Comparison of ENCODE assay signal across 8 cellular contexts in genomic region chr1:25895365-25895990, GRCh38. TPM values are rescaled to one million over a fixed set of nuclear protein-coding genes. Genes with fewer than 3 reads are reported as not detected.
DNase-seq lines count a peak whose midpoint lies in the region; ATAC-seq and TF ChIP-seq lines count a peak whose summit lies in the region.

No MANE protein-coding gene starts in this region.

- ATAC-seq in HG02678 (IDR thresholded peaks at IDR 0.05; ENCODE audit: unreplicated experiment): peak; percentile 90

- H3K36me3 ChIP-seq in parathyroid adenoma (ENCODE audit: control insufficient read depth, insufficient read depth, low read length) (no peaks in the 10 kb centered on the region), thyroid gland (no peaks in the 10 kb centered on the region)

- no peak overlapping the region for H3K9ac ChIP-seq in parathyroid adenoma

- CTCF ChIA-PET in GM10248 (lab: Yijun Ruan, JAX): interaction anchor here (0.6 to 19.8 kb wide), 54 partner anchors 9 to 1448 kb away, joined by 3 to 357 read pairs (median 5); partner anchors contain the start of genes CEP85, MTFR1L, PAFAH2 and PAQR7

- H3K27ac ChIP-seq in parathyroid adenoma (no peak overlapping the region), thyroid gland (no peak overlapping the region)

- POLR2A ChIA-PET in GM10248 (lab: Yijun Ruan, JAX): interaction anchor here (0.6 to 1.9 kb wide), 3 partner anchors 10 to 420 kb away, joined by 7 to 8 read pairs (median 7); partner anchors contain the start of gene PAFAH2

- no peaks in the 10 kb centered on the region for H3K79me2 ChIP-seq in parathyroid adenoma

- intact Hi-C loops in thyroid gland (cut with DNase I): loop anchor here (5.0 to 10.0 kb wide), 2 partner anchors 107 to 259 kb away; partner anchors contain the start of gene FAM110D

- peak; percentile 96 for DNase-seq in GM10248 (ENCODE audit: extremely low spot score)
- DNase-seq in NCI-H1436 (lab: John Stamatoyannopoulos, UW): peak; percentile 88
- peak; percentile 89 for DNase-seq in SKM-1 treated with dmso at 0.1 percent for 144 hours (lab: John Stamatoyannopoulos, UW; ENCODE audit: unreplicated experiment)
- DNase-seq in activated naive CD4-positive, alpha-beta T cell treated with anti-CD3 and anti-CD28 coated beads, Interleukin-2, amount 50 U/mL, for 16 hours: peak; percentile 89
- peak; percentile 97 for DNase-seq in germinal center (ENCODE audit: low spot score)
- peak; percentile 87 to 90 for DNase-seq in thyroid gland

- H3K4me3 ChIP-seq in parathyroid adenoma (ENCODE audit: low read depth, low read length): no peak overlapping the region
- no peak overlapping the region for H3K4me3 ChIP-seq in thyroid gland (replicated peaks in 1 of 3)

- no peaks in the 10 kb centered on the region for H3K9me3 ChIP-seq in parathyroid adenoma (ENCODE audit: control insufficient read depth, low read length)
- no peaks in the 10 kb centered on the region for H3K9me3 ChIP-seq in thyroid gland

- no peaks in the 10 kb centered on the region for H3K27me3 ChIP-seq in parathyroid adenoma (ENCODE audit: control insufficient read depth, insufficient read depth, low read length)
- no peaks in the 10 kb centered on the region for H3K27me3 ChIP-seq in thyroid gland

- WGBS in thyroid gland, 2 donors: 17 to 18% methylated on average over 12 of the region's 12 CpGs

- TF ChIP-seq POLR2A in thyroid gland (IDR thresholded peaks at IDR 0.05): no peak

- H3K4me2 ChIP-seq in parathyroid adenoma (ENCODE audit: low read length): peak overlapping the region; percentile 2

- no peaks in the 10 kb centered on the region for H3K4me1 ChIP-seq in parathyroid adenoma
- H3K4me1 ChIP-seq in thyroid gland: peaks cover 0 to 3% of the 10 kb centered on the region in 2 donors

- peak; percentile 96 for TF ChIP-seq CTCF in GM10248 (IDR thresholded peaks at IDR 0.05; ENCODE audit: control extremely low read depth, extremely low read depth, low read depth, missing control alignments)
- TF ChIP-seq CTCF in parathyroid adenoma (IDR thresholded peaks at IDR 0.05): peak; percentile 86
- TF ChIP-seq CTCF in thyroid gland (IDR thresholded peaks at IDR 0.05): peak; percentile 91 to 99 (median 96)

- H2AFZ ChIP-seq in parathyroid adenoma: peak overlapping the region; percentile 75

RNA-seq across cellular contexts. Expression of gene STMN1, which starts 10.7 kb away (rescaled TPM):
- 10 to 100 TPM; 11.6 to 39.2 (median 17.0) TPM for total RNA-seq in thyroid gland

RNA-seq across cellular contexts. Expression of gene PAQR7, which starts 20.0 kb away (rescaled TPM):
- 1 to 10 TPM; 2.5 to 8.5 (median 6.4) TPM for total RNA-seq in thyroid gland

RNA-seq across cellular contexts. Expression of gene AUNIP, which starts 36.2 kb away (rescaled TPM):
- total RNA-seq in thyroid gland: not detected
